In the genomic region with DNA sequence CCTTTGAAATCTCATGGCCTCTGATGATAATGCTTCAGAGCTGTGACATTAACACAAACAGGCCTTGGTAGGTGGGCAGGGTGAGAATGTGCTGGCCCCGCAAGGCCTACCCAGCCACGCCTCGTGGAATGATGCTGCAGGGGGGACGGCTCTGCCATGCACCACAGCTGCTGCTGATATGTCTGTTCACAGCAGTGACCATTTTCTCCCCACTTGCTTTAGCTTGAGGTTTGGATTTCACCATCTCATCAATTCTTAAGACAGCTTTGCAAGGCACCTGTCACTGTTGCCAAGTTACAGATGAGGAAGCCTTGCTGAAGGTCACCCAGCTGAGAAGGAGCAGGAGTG, we compare ENCODE assay signal across 1 cellular context.
TF ChIP-seq lines count a peak whose summit lies in the region.

No MANE protein-coding gene starts in this region.

TF ChIP-seq in IMR-90, 13 proteins besides CTCF, POLR2A, EP300 and RAD21 (continued from another document):
- TF ChIP-seq, protein P1, sequence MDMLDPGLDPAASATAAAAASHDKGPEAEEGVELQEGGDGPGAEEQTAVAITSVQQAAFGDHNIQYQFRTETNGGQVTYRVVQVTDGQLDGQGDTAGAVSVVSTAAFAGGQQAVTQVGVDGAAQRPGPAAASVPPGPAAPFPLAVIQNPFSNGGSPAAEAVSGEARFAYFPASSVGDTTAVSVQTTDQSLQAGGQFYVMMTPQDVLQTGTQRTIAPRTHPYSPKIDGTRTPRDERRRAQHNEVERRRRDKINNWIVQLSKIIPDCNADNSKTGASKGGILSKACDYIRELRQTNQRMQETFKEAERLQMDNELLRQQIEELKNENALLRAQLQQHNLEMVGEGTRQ (IDR thresholded peaks at IDR 0.05; ENCODE audit: low read depth, low read length) = no peak
- TF ChIP-seq CEBPB (IDR thresholded peaks at IDR 0.05; ENCODE audit: low read depth, low read length) = no peak
- TF ChIP-seq, protein P2, sequence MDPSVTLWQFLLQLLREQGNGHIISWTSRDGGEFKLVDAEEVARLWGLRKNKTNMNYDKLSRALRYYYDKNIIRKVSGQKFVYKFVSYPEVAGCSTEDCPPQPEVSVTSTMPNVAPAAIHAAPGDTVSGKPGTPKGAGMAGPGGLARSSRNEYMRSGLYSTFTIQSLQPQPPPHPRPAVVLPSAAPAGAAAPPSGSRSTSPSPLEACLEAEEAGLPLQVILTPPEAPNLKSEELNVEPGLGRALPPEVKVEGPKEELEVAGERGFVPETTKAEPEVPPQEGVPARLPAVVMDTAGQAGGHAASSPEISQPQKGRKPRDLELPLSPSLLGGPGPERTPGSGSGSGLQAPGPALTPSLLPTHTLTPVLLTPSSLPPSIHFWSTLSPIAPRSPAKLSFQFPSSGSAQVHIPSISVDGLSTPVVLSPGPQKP (IDR thresholded peaks at IDR 0.05; ENCODE audit: borderline replicate concordance, low read depth, low read length) = no peak
TF ChIP-seq in IMR-90: peak in this region for 0.
